In the genomic region with DNA sequence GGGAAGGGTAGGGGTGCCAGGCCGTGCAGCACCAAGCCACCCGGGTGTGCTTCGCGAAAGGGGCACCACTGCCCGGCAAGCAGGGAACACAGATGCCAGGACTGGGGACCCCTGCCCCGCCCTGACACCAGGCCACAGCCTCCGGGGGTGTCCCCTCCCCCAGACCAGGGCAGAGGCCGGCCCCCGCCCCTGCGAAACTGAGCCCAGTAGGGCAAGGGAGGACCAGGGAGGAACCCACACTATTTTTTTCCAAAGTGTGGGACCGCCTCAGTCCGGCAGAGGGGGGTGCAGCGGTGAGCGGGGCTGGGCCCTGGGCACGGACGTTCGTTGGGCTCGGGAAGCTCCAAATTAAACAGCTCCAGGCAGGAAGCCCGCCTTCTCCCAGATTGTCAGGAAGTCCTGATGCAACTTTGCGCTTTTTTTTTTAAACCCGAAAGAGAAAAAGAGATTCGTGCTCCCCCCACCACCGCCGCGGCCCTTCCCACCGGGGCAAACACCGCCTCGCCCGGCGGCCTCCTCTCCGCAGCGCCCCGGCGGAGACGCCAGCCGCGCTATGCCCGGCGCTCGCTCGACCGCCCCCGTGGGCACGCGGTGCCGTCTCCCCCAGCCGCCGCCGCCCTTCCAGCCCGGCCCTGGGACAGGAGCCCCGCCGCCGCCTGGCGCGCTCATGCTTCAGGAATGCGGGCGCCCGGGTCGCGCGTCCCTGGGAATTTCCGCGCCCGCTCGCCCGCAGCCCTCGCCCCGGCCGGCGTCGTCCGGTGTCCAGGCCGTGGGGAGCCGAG, we compare ENCODE assay signal across 8 cellular contexts. TPM values are rescaled to one million over a fixed set of nuclear protein-coding genes. Genes with fewer than 3 reads are reported as not detected.
DNase-seq lines count a peak whose midpoint lies in the region; ATAC-seq and TF ChIP-seq lines count a peak whose summit lies in the region.

No MANE protein-coding gene starts in this region.

- no TSS peak for BruUV-seq in Calu3 (replicated peaks; lab: Mats Ljungman, UMichigan)

- no peaks in the 10 kb centered on the region for H3K27me3 Mint-ChIP-seq in Calu3 (ENCODE audit: unreplicated experiment)

- peak overlapping the region; percentile 72 for H3K27ac ChIP-seq in caudate nucleus (ENCODE audit: low read depth, low read length)

- peaks cover 44% of the 10 kb centered on the region for H3K4me1 Mint-ChIP-seq in Calu3 (ENCODE audit: low read depth, unreplicated experiment)

- H3K9me3 Mint-ChIP-seq in Calu3 (ENCODE audit: low read depth, unreplicated experiment), result no peaks in the 10 kb centered on the region

- CTCF ChIA-PET in Calu3 (lab: Charles Lee), result interaction anchor here (0.8 to 4.7 kb wide), 9 partner anchors 10 to 48 kb away, joined by 3 to 39 read pairs (median 4); partner anchors contain the start of gene APRT

- peak; percentile 82 for TF ChIP-seq CTCF in Calu3 (IDR thresholded peaks at IDR 0.05; ENCODE audit: unreplicated experiment)

- intact Hi-C loops in Calu3 (cut with micrococcal nuclease; ENCODE audit: unreplicated experiment), result loop anchor here (2.0 kb wide), 1 partner anchor 39 kb away; no protein-coding TSS in a partner anchor

- DNase-seq in Calu3 (peak; percentile 84), SKM-1 treated with dmso at 0.1 percent for 144 hours (lab: John Stamatoyannopoulos, UW; ENCODE audit: unreplicated experiment) (peak; percentile 29), caudate nucleus (lab: John Stamatoyannopoulos, UW) (peak in 7 of 61 donors; percentile 14 to 58 (median 26)), kidney glomerular epithelial cell (lab: John Stamatoyannopoulos, UW) (peak; percentile 36)
- DNase-seq in stimulated activated CD8-positive, alpha-beta memory T cell treated with anti-CD3 and anti-CD28 coated beads, Interleukin-4, amount 100 ng/mL, for 48 hours, result peak; percentile 71

- H3K27ac Mint-ChIP-seq in Calu3 (ENCODE audit: unreplicated experiment), result peak overlapping the region; percentile 26

- peak; percentile 32 for ATAC-seq in HG02642 (IDR thresholded peaks at IDR 0.05; ENCODE audit: poor library complexity, unreplicated experiment)
- ATAC-seq in GM19455 (IDR thresholded peaks at IDR 0.05; ENCODE audit: unreplicated experiment), result no peak
- no peak for ATAC-seq in HG02588 (IDR thresholded peaks at IDR 0.05; ENCODE audit: unreplicated experiment)

- peaks cover 40% of the 10 kb centered on the region for H3K36me3 Mint-ChIP-seq in Calu3 (ENCODE audit: insufficient read depth, unreplicated experiment)

- peak overlapping the region; percentile 75 for H3K4me3 Mint-ChIP-seq in Calu3 (ENCODE audit: low read depth, unreplicated experiment)

RNA-seq across cellular contexts. Expression of gene PIEZO1, which starts 0.8 kb away (rescaled TPM):
- 177 and 199 TPM in 2 replicates for total RNA-seq in Calu3 (2022)

RNA-seq across cellular contexts. Expression of gene CDT1, which starts 19.3 kb away (rescaled TPM):
- total RNA-seq in Calu3 (2022), result 74.8 and 82.5 TPM in 2 replicates

RNA-seq across cellular contexts. Expression of gene APRT, which starts 27.5 kb away (rescaled TPM):
- total RNA-seq in Calu3 (2022), result 203 and 207 TPM in 2 replicates
